Comparison of ENCODE assay signal across 8 cellular contexts in genomic region chr2:239288951-239289481, GRCh38.
A peak's percentile ranks its signal among the peaks of the same experiment; 100 is the strongest.
DNase-seq lines count a peak whose midpoint lies in the region; ATAC-seq and TF ChIP-seq lines count a peak whose summit lies in the region.

No MANE protein-coding gene starts in this region.

- peak overlapping the region; percentile 97 to 100 (median 98) for H3K27ac Mint-ChIP-seq in CD4-positive, CD25-positive, alpha-beta regulatory T cell
- no peak overlapping the region for H3K27ac Mint-ChIP-seq in endodermal cell
- peak overlapping the region; percentile 24 for H3K27ac Mint-ChIP-seq in stimulated activated effector memory CD8-positive, alpha-beta T cell treated with anti-CD3 and anti-CD28 coated beads, Interleukin-12 subunit alpha, Interleukin-12 subunit beta, amount 100 ng/mL, for 72 hours

- H3K9ac ChIP-seq in endodermal cell (ENCODE audit: extremely low read depth, low read length, poor library complexity, severe bottlenecking), result no peak overlapping the region

- H3K4me1 ChIP-seq in CD4-positive, CD25-positive, alpha-beta regulatory T cell (ENCODE audit: control insufficient read depth, insufficient read depth, low read length, poor library complexity, severe bottlenecking), result peaks cover 63% of the 10 kb centered on the region
- H3K4me1 ChIP-seq in endodermal cell (ENCODE audit: control insufficient read depth, insufficient read depth, low read length), result peaks cover 9% of the 10 kb centered on the region

- H3K36me3 Mint-ChIP-seq in CD4-positive, CD25-positive, alpha-beta regulatory T cell, result peaks cover 2% of the 10 kb centered on the region
- no peaks in the 10 kb centered on the region for H3K36me3 Mint-ChIP-seq in endodermal cell (ENCODE audit: low read depth)
- H3K36me3 Mint-ChIP-seq in stimulated activated effector memory CD8-positive, alpha-beta T cell treated with anti-CD3 and anti-CD28 coated beads, Interleukin-12 subunit alpha, Interleukin-12 subunit beta, amount 100 ng/mL, for 72 hours, result peaks cover 5% of the 10 kb centered on the region

- no peaks in the 10 kb centered on the region for H3K27me3 ChIP-seq in CD4-positive, CD25-positive, alpha-beta regulatory T cell (ENCODE audit: control insufficient read depth, insufficient read depth, low read length)
- no peaks in the 10 kb centered on the region for H3K27me3 ChIP-seq in endodermal cell (ENCODE audit: control insufficient read depth, insufficient read depth, low read length, poor library complexity, severe bottlenecking)

- no peaks in the 10 kb centered on the region for H3K9me3 ChIP-seq in CD4-positive, CD25-positive, alpha-beta regulatory T cell (ENCODE audit: control insufficient read depth in 2 of 2, low read length in 2 of 2)
- H3K9me3 ChIP-seq in KOPT-K1 (ENCODE audit: insufficient read depth, low read length, poor library complexity, severe bottlenecking), result no peaks in the 10 kb centered on the region
- no peaks in the 10 kb centered on the region for H3K9me3 ChIP-seq in endodermal cell (ENCODE audit: control insufficient read depth, low read length)

- H3K4me3 ChIP-seq in CD4-positive, CD25-positive, alpha-beta regulatory T cell (ENCODE audit: low read depth, low read length), result peak overlapping the region; percentile 61
- no peak overlapping the region for H3K4me3 ChIP-seq in endodermal cell (ENCODE audit: low read length)

- peaks cover 5% of the 10 kb centered on the region for H3K27me3 Mint-ChIP-seq in CD4-positive, CD25-positive, alpha-beta regulatory T cell
- H3K27me3 Mint-ChIP-seq in endodermal cell (ENCODE audit: insufficient read depth), result no peaks in the 10 kb centered on the region

- H3K27ac ChIP-seq in CD4-positive, CD25-positive, alpha-beta regulatory T cell (ENCODE audit: insufficient read depth, low read length, poor library complexity, severe bottlenecking), result peak overlapping the region; percentile 81
- H3K27ac ChIP-seq in KOPT-K1 (ENCODE audit: low read depth, low read length, poor library complexity, severe bottlenecking), result peak overlapping the region; percentile 56
- peak overlapping the region; percentile 51 for H3K27ac ChIP-seq in endodermal cell (ENCODE audit: low read depth, low read length)

- peak overlapping the region; percentile 76 to 89 (median 82) for H3K4me3 Mint-ChIP-seq in CD4-positive, CD25-positive, alpha-beta regulatory T cell
- no peak overlapping the region for H3K4me3 Mint-ChIP-seq in endodermal cell
- peak overlapping the region; percentile 52 for H3K4me3 Mint-ChIP-seq in stimulated activated effector memory CD8-positive, alpha-beta T cell treated with anti-CD3 and anti-CD28 coated beads, Interleukin-12 subunit alpha, Interleukin-12 subunit beta, amount 100 ng/mL, for 72 hours

- peak; percentile 61 to 68 for ATAC-seq in CD4-positive, CD25-positive, alpha-beta regulatory T cell (ENCODE audit: low read depth in 2 of 2)
- ATAC-seq in GM21526 (IDR thresholded peaks at IDR 0.05; ENCODE audit: low FRiP score, unreplicated experiment), result peak; percentile 69
- peak; percentile 87 for ATAC-seq in stimulated activated effector memory CD8-positive, alpha-beta T cell treated with anti-CD3 and anti-CD28 coated beads, Interleukin-12 subunit alpha, Interleukin-12 subunit beta, amount 100 ng/mL, for 72 hours

- no peaks in the 10 kb centered on the region for H3K36me3 ChIP-seq in CD4-positive, CD25-positive, alpha-beta regulatory T cell (ENCODE audit: control insufficient read depth, insufficient read depth, low read length)
- H3K36me3 ChIP-seq in KOPT-K1 (ENCODE audit: insufficient read depth, low read length) (peaks cover 67% of the 10 kb centered on the region), endodermal cell (ENCODE audit: control insufficient read depth, insufficient read depth, low read length) (no peaks in the 10 kb centered on the region)

- WGBS in endodermal cell (ENCODE audit: insufficient coverage in 1 of 2, insufficient read length in 1 of 2), 2 experiments, result 36 to 75% methylated on average over 4 to 7 of the region's 7 CpGs

- TF ChIP-seq CTCF in endodermal cell (conservative IDR thresholded peaks at IDR 0.05), result no peak

- peak in 2 of 3 donors; percentile 73 to 88 for DNase-seq in CD4-positive, CD25-positive, alpha-beta regulatory T cell
- DNase-seq in endodermal cell, result no peak
- DNase-seq in stimulated activated effector memory CD8-positive, alpha-beta T cell treated with anti-CD3 and anti-CD28 coated beads, Interleukin-12 subunit alpha, Interleukin-12 subunit beta, amount 100 ng/mL, for 72 hours (ENCODE audit: low spot score in 2 of 2), result peak in 1 of 2 donors; percentile 74
- no peak for DNase-seq in LoVo (ENCODE audit: low spot score)
- no peak for DNase-seq in amygdala (lab: John Stamatoyannopoulos, UW)
- no peak for DNase-seq in NCI-H2081 (lab: John Stamatoyannopoulos, UW)

- H3K4me1 Mint-ChIP-seq in CD4-positive, CD25-positive, alpha-beta regulatory T cell, result peaks cover 44 to 84% (median 62%) of the 10 kb centered on the region in 4 donors
- H3K4me1 Mint-ChIP-seq in endodermal cell, result peaks cover 50% of the 10 kb centered on the region
- peaks cover 69% of the 10 kb centered on the region for H3K4me1 Mint-ChIP-seq in stimulated activated effector memory CD8-positive, alpha-beta T cell treated with anti-CD3 and anti-CD28 coated beads, Interleukin-12 subunit alpha, Interleukin-12 subunit beta, amount 100 ng/mL, for 72 hours

- no peaks in the 10 kb centered on the region for H3K9me3 Mint-ChIP-seq in CD4-positive, CD25-positive, alpha-beta regulatory T cell
- H3K9me3 Mint-ChIP-seq in endodermal cell, result no peaks in the 10 kb centered on the region
- no peaks in the 10 kb centered on the region for H3K9me3 Mint-ChIP-seq in stimulated activated effector memory CD8-positive, alpha-beta T cell treated with anti-CD3 and anti-CD28 coated beads, Interleukin-12 subunit alpha, Interleukin-12 subunit beta, amount 100 ng/mL, for 72 hours

Comparison
In these comparisons a context has a peak if more than half of its experiments do, and no peak if none do; other contexts are left out.
1. DNase-seq: peak in CD4-positive, CD25-positive, alpha-beta regulatory T cell (2 of 3); none in endodermal cell (single experiment), LoVo (single experiment), amygdala (0 of 56) and NCI-H2081 (0 of 2).
2. Peak in every context shown above with its lines, with median percentiles within 50 percentile points of each other: ATAC-seq and H3K27ac ChIP-seq.